ENCODE assay signal across 21 cellular contexts in genomic region chr18:26157326-26157725, GRCh38. TPM values are rescaled to one million over a fixed set of nuclear protein-coding genes. Genes with fewer than 3 reads are reported as not detected.
DNase-seq lines count a peak whose midpoint lies in the region; TF ChIP-seq lines count a peak whose summit lies in the region.
"Had no signal": no experiment of that assay in that cellular context is flagged by ENCODE, and none has a peak within 500 bp of the region (broad histone marks: within the 10 kb centered on the region; RNA-seq: fewer than 3 reads in every experiment).

No MANE protein-coding gene starts in this region.

- H3K4me1 Mint-ChIP-seq in activated naive CD4-positive, alpha-beta T cell treated with anti-CD3 and anti-CD28 coated beads for 36 hours (ENCODE audit: low read depth) = peaks cover 2% of the 10 kb centered on the region
- H3K4me1 Mint-ChIP-seq: CD14-positive monocyte; CD8-positive, alpha-beta memory T cell had no signal

- no peak overlapping the region for H3K27ac Mint-ChIP-seq in activated naive CD4-positive, alpha-beta T cell treated with anti-CD3 and anti-CD28 coated beads for 36 hours
- H3K27ac Mint-ChIP-seq: CD14-positive monocyte; CD4-positive, alpha-beta memory T cell; CD4-positive, CD25-positive, alpha-beta regulatory T cell; CD8-positive, alpha-beta memory T cell had no signal

- no peaks in the 10 kb centered on the region for H3K9me3 Mint-ChIP-seq in activated naive CD4-positive, alpha-beta T cell treated with anti-CD3 and anti-CD28 coated beads for 36 hours
- H3K9me3 Mint-ChIP-seq: CD14-positive monocyte; CD4-positive, alpha-beta memory T cell; CD4-positive, CD25-positive, alpha-beta regulatory T cell; CD8-positive, alpha-beta memory T cell had no signal

- no peak overlapping the region for H4K8ac ChIP-seq in mesendoderm (ENCODE audit: low read depth, low read length)

- in situ Hi-C loops in SK-MEL-5 (cut with HindIII; ENCODE audit: low pct_unique_long_range_greater_than_20kb, low sequenced_read_pairs) = no loop called here

- no peak overlapping the region for H3K4ac ChIP-seq in mesendoderm (ENCODE audit: low read depth, low read length)

- no peak overlapping the region for H3K56ac ChIP-seq in mesendoderm (ENCODE audit: low read length)

- no peak overlapping the region for H3K4me2 ChIP-seq in mesendoderm (ENCODE audit: low read length)
- H3K4me2 ChIP-seq: BLaER1 had no signal

- H3K9me3 ChIP-seq in testis = no peaks in the 10 kb centered on the region
- H3K9me3 ChIP-seq: BE2C, BLaER1, Caco-2 had no signal

- no peak overlapping the region for H3K4me3 ChIP-seq in mesendoderm (ENCODE audit: low read length)
- no peak overlapping the region for H3K4me3 ChIP-seq in testis
- H3K4me3 ChIP-seq: BLaER1 had no signal

- H3K4me1 ChIP-seq in mesendoderm (ENCODE audit: control insufficient read depth, low read depth, low read length) = no peaks in the 10 kb centered on the region
- peaks cover 7% of the 10 kb centered on the region for H3K4me1 ChIP-seq in testis
- H3K4me1 ChIP-seq: BE2C, BLaER1, Caco-2 had no signal

- no CpG with 5 or more reads among the region's 3 CpGs for WGBS in mesendoderm (ENCODE audit: extremely low coverage, insufficient coverage, low lambda C conversion rate)
- WGBS in testis, 2 donors = 61 to 68% methylated on average over 3 of the region's 3 CpGs

- H3K4me3 Mint-ChIP-seq in activated naive CD4-positive, alpha-beta T cell treated with anti-CD3 and anti-CD28 coated beads for 36 hours = no peak overlapping the region
- H3K4me3 Mint-ChIP-seq: CD14-positive monocyte; CD4-positive, alpha-beta memory T cell; CD4-positive, CD25-positive, alpha-beta regulatory T cell; CD8-positive, alpha-beta memory T cell had no signal

- DNase-seq in SK-MEL-5 (ENCODE audit: low read depth, low spot score) (peak; percentile 63), mesendoderm (peak; percentile 79), testis (no peak), HT-29 (ENCODE audit: low spot score) (no peak), NCI-H345 (lab: John Stamatoyannopoulos, UW) (no peak)
- no peak for DNase-seq in activated naive CD4-positive, alpha-beta T cell treated with anti-CD3 and anti-CD28 coated beads for 36 hours
- DNase-seq: 8988T; ACHN; BE2C; C1 segment of cervical spinal cord; Caco-2; Calu3; CD4-positive, alpha-beta memory T cell; CD4-positive, CD25-positive, alpha-beta regulatory T cell; CD8-positive, alpha-beta memory T cell; DMS79 treated with DMSO at 0.1 percent for 48 hours; GF-D8 had no signal

- no peaks in the 10 kb centered on the region for H3K27me3 Mint-ChIP-seq in activated naive CD4-positive, alpha-beta T cell treated with anti-CD3 and anti-CD28 coated beads for 36 hours (ENCODE audit: low read depth)

- H3K27ac ChIP-seq in mesendoderm (ENCODE audit: low read depth, low read length) (no peak overlapping the region), testis (peak overlapping the region; percentile 67 to 70)
- H3K27ac ChIP-seq: BLaER1 had no signal

- H2AK5ac ChIP-seq in mesendoderm (ENCODE audit: low read length) = no peak overlapping the region

- H2BK5ac ChIP-seq in mesendoderm (ENCODE audit: low read length) = no peak overlapping the region

- no peak overlapping the region for H3K23ac ChIP-seq in mesendoderm (ENCODE audit: low read length)

- no peak overlapping the region for H2BK120ac ChIP-seq in mesendoderm (ENCODE audit: low read depth, low read length)

- no peaks in the 10 kb centered on the region for H3K79me2 ChIP-seq in mesendoderm (ENCODE audit: control insufficient read depth, insufficient read depth, low read length)

- no peaks in the 10 kb centered on the region for H3K79me1 ChIP-seq in mesendoderm (ENCODE audit: low read length)

- H3K27me3 ChIP-seq in mesendoderm (ENCODE audit: insufficient read depth, low read length, poor library complexity) = no peaks in the 10 kb centered on the region
- H3K27me3 ChIP-seq in testis = no peaks in the 10 kb centered on the region
- H3K27me3 ChIP-seq: BE2C, BLaER1 had no signal

- TF ChIP-seq POLR2A in testis (IDR thresholded peaks at IDR 0.05) = no peak

- H3K18ac ChIP-seq in mesendoderm (ENCODE audit: low read length) = no peak overlapping the region

- H3K36me3 ChIP-seq in mesendoderm (ENCODE audit: control insufficient read depth, insufficient read depth, low read length) (no peaks in the 10 kb centered on the region), testis (ENCODE audit: low read depth, missing control alignments) (no peaks in the 10 kb centered on the region)
- H3K36me3 ChIP-seq: BE2C, BLaER1 had no signal

- H4K5ac ChIP-seq in mesendoderm (ENCODE audit: low read length) = no peak overlapping the region

- no peak overlapping the region for H3K9ac ChIP-seq in mesendoderm (ENCODE audit: low read length)
- H3K9ac ChIP-seq: BLaER1 had no signal

- no peak for TF ChIP-seq CTCF in testis (IDR thresholded peaks at IDR 0.05)

- intact Hi-C loops in testis (cut with DNase I; ENCODE audit: low total_unique reads) = no loop called here
- intact Hi-C loops in activated naive CD4-positive, alpha-beta T cell treated with anti-CD3 and anti-CD28 coated beads for 36 hours (cut with micrococcal nuclease) = no loop called here

- no peaks in the 10 kb centered on the region for H3K36me3 Mint-ChIP-seq in activated naive CD4-positive, alpha-beta T cell treated with anti-CD3 and anti-CD28 coated beads for 36 hours (ENCODE audit: low read depth)
- H3K36me3 Mint-ChIP-seq: CD14-positive monocyte; CD4-positive, alpha-beta memory T cell; CD4-positive, CD25-positive, alpha-beta regulatory T cell; CD8-positive, alpha-beta memory T cell had no signal

- no peak overlapping the region for H2BK15ac ChIP-seq in mesendoderm (replicated peaks; ENCODE audit: low read depth)

- CTCF ChIA-PET in activated naive CD4-positive, alpha-beta T cell treated with anti-CD3 and anti-CD28 coated beads for 36 hours (lab: Charles Lee) = no interaction called here

RNA-seq across cellular contexts. Expression of gene PSMA8, which starts 23.7 kb away (rescaled TPM):
- not detected in 2 replicates for total RNA-seq in SK-MEL-5 (2014; rRNA removed; shearing (Covaris generic))
- polyA plus RNA-seq in SK-MEL-5 (2015; cell fraction: cytosol; rRNA removed) = not detected in 2 replicates
- polyA plus RNA-seq in SK-MEL-5 (2015; cell fraction: nucleus; rRNA removed) = not detected in 2 replicates
- polyA plus RNA-seq in mesendoderm (2013, experiment 1 of 2) = 0.18 TPM
- 0.13 TPM for polyA plus RNA-seq in mesendoderm (2013, experiment 2 of 2)
- total RNA-seq in testis = 10 to 100 TPM; 13.1 to 20.1 TPM
- 36.1 TPM for polyA plus RNA-seq in testis (ENCODE audit: insufficient read depth, low read depth, low replicate concordance)
- total RNA-seq in activated naive CD4-positive, alpha-beta T cell treated with anti-CD3 and anti-CD28 coated beads for 36 hours = 1 to 10 TPM; 2.1 TPM
- not detected in 2 replicates for total RNA-seq in HT-29 (2014; rRNA removed; shearing (Covaris generic))
- total RNA-seq: A673, Caco-2, Calu3 had no signal
- polyA plus RNA-seq: AG04450 had no signal

Comparison
In these comparisons a context has a peak if more than half of its experiments do, and no peak if none do; other contexts are left out.
1. DNase-seq: peak in SK-MEL-5 (single experiment) and mesendoderm (single experiment); none in testis (single experiment), activated naive CD4-positive, alpha-beta T cell treated with anti-CD3 and anti-CD28 coated beads for 36 hours (single experiment), HT-29 (single experiment) and NCI-H345 (single experiment).
2. RNA of gene PSMA8, which starts 23.7 kb away (total RNA-seq): 13.1 to 20.1 TPM in testis; 2.1 TPM in activated naive CD4-positive, alpha-beta T cell treated with anti-CD3 and anti-CD28 coated beads for 36 hours, not detected in SK-MEL-5 and not detected in HT-29; every median in the first group is over 4 times any median in the second.